In genomic region chr1:157994704-157995540, GRCh38 we compare ENCODE assay signal across 8 cellular contexts. TPM values are rescaled to one million over a fixed set of nuclear protein-coding genes. Genes with fewer than 3 reads are reported as not detected.
A peak's percentile ranks its signal among the peaks of the same experiment; 100 is the strongest.
DNase-seq lines count a peak whose midpoint lies in the region; ATAC-seq and TF ChIP-seq lines count a peak whose summit lies in the region.

No MANE protein-coding gene starts in this region.

- H3K4me1 ChIP-seq in GM23338 (ENCODE audit: insufficient read depth): peaks cover 38% of the 10 kb centered on the region
- H3K4me1 ChIP-seq in skeletal muscle satellite cell (ENCODE audit: control insufficient read depth, insufficient read depth, low read length): peaks cover 34% of the 10 kb centered on the region

- H3K9me3 ChIP-seq in iPS-18c (ENCODE audit: control insufficient read depth, insufficient read depth, low read length): no peaks in the 10 kb centered on the region
- no peaks in the 10 kb centered on the region for H3K9me3 ChIP-seq in skeletal muscle satellite cell (replicated peaks; ENCODE audit: low read length)

- peak overlapping the region; percentile 91 for H3K4me3 Mint-ChIP-seq in GM23338
- peak overlapping the region; percentile 2 for H3K4me3 Mint-ChIP-seq in activated T-helper 17 cell treated with anti-CD3 and anti-CD28 coated beads, Interleukin-2, amount 50 U/mL, for 72 hours

- H3K4me3 ChIP-seq in GM23338 (peak overlapping the region; percentile 94), iPS-18c (ENCODE audit: insufficient read depth, low read depth, low read length) (peak overlapping the region; percentile 82), skeletal muscle satellite cell (ENCODE audit: low read length) (peak overlapping the region; percentile 97)

- H3K79me2 ChIP-seq in GM23338 (replicated peaks; ENCODE audit: insufficient read depth): peaks cover 63% of the 10 kb centered on the region

- TF ChIP-seq CTCF in GM23338 (conservative IDR thresholded peaks at IDR 0.05; ENCODE audit: low read depth in 2 of 2) (no peak), GM20000 (IDR thresholded peaks at IDR 0.05; ENCODE audit: extremely low read depth, missing control alignments) (no peak)

- H3K9me2 ChIP-seq in GM23338 (ENCODE audit: insufficient read depth): no peaks in the 10 kb centered on the region

- peaks cover 8% of the 10 kb centered on the region; the same call in 1 of the 2 replicates for H4K20me1 ChIP-seq in GM23338 (replicated peaks; ENCODE audit: insufficient read depth)

- no peaks in the 10 kb centered on the region for H3K36me3 ChIP-seq in GM23338 (ENCODE audit: insufficient read depth)
- H3K36me3 ChIP-seq in skeletal muscle satellite cell (ENCODE audit: insufficient read depth, low read length): peaks cover 7% of the 10 kb centered on the region

- peak overlapping the region; percentile 93 for H3K4me2 ChIP-seq in GM23338
- peak overlapping the region; percentile 96 for H3K4me2 ChIP-seq in skeletal muscle satellite cell (ENCODE audit: low read length)

- H3K27ac ChIP-seq in GM23338 (ENCODE audit: low read depth): peak overlapping the region; percentile 75; the same call in 1 of the 2 replicates

- H3K36me3 Mint-ChIP-seq in GM23338 (ENCODE audit: low read depth): peaks cover 3% of the 10 kb centered on the region; the same call in 1 of the 3 replicates
- H3K36me3 Mint-ChIP-seq in activated T-helper 17 cell treated with anti-CD3 and anti-CD28 coated beads, Interleukin-2, amount 50 U/mL, for 72 hours (ENCODE audit: low read depth): no peaks in the 10 kb centered on the region

- H3K27me3 Mint-ChIP-seq in GM23338 (ENCODE audit: insufficient read depth, low read depth, poor library complexity): peaks cover 20% of the 10 kb centered on the region
- peaks cover 53% of the 10 kb centered on the region for H3K27me3 Mint-ChIP-seq in activated T-helper 17 cell treated with anti-CD3 and anti-CD28 coated beads, Interleukin-2, amount 50 U/mL, for 72 hours

- no peaks in the 10 kb centered on the region for H3F3A ChIP-seq in GM23338 (replicated peaks; ENCODE audit: low read depth)

- peaks cover 54% of the 10 kb centered on the region for H3K4me1 Mint-ChIP-seq in GM23338
- no peaks in the 10 kb centered on the region for H3K4me1 Mint-ChIP-seq in activated T-helper 17 cell treated with anti-CD3 and anti-CD28 coated beads, Interleukin-2, amount 50 U/mL, for 72 hours

- peak overlapping the region; percentile 89 for H3K9ac ChIP-seq in skeletal muscle satellite cell (ENCODE audit: low read depth, low read length)

- H2AFZ ChIP-seq in GM23338: no peak overlapping the region

- 0 out of 2 replicates have a peak, but pooled peaks cover 5% of the 10 kb centered on the region for H3K27me3 ChIP-seq in GM23338 (ENCODE audit: insufficient read depth)
- peaks cover 1% of the 10 kb centered on the region for H3K27me3 ChIP-seq in skeletal muscle satellite cell (ENCODE audit: control insufficient read depth, insufficient read depth, low read length)

- H3K27ac Mint-ChIP-seq in GM23338: peak overlapping the region; percentile 2; the same call in 1 of the 2 replicates
- H3K27ac Mint-ChIP-seq in activated T-helper 17 cell treated with anti-CD3 and anti-CD28 coated beads, Interleukin-2, amount 50 U/mL, for 72 hours: no peak overlapping the region

- H3K9me3 Mint-ChIP-seq in GM23338: no peaks in the 10 kb centered on the region
- H3K9me3 Mint-ChIP-seq in activated T-helper 17 cell treated with anti-CD3 and anti-CD28 coated beads, Interleukin-2, amount 50 U/mL, for 72 hours: no peaks in the 10 kb centered on the region

- ATAC-seq in GM23338 (no peak), GM21619 (IDR thresholded peaks at IDR 0.05; ENCODE audit: unreplicated experiment) (no peak)
- ATAC-seq in activated T-helper 17 cell treated with anti-CD3 and anti-CD28 coated beads, Interleukin-2, amount 50 U/mL, for 72 hours (replicated peaks): no peak

- DNase-seq in GM23338 (ENCODE audit: low spot score) (no peak), DMS153 (lab: John Stamatoyannopoulos, UW) (no peak), GM20000 (ENCODE audit: low spot score) (no peak)
- no peak for DNase-seq in activated CD4-positive, alpha-beta T cell treated with anti-CD3 and anti-CD28 coated beads for 48 hours

TF ChIP-seq in GM23338, 12 proteins besides CTCF, POLR2A, EP300 and RAD21 (continues in another document):
- no peak for TF ChIP-seq ZNF114 (CRISPR knock-in tag; IDR thresholded peaks at IDR 0.05)
- no peak for TF ChIP-seq ETS1 (IDR thresholded peaks at IDR 0.05)
- TF ChIP-seq ZNF331 (CRISPR knock-in tag; IDR thresholded peaks at IDR 0.05; ENCODE audit: low read depth): no peak
- no peak for TF ChIP-seq JUNB (IDR thresholded peaks at IDR 0.05; ENCODE audit: unreplicated experiment)
- no peak for TF ChIP-seq EZH2phosphoT487 (IDR thresholded peaks at IDR 0.05; ENCODE audit: unreplicated experiment)
- no peak for TF ChIP-seq CREB1 (CRISPR knock-in tag; IDR thresholded peaks at IDR 0.05; ENCODE audit: low read depth)
- no peak for TF ChIP-seq REST (IDR thresholded peaks at IDR 0.05; ENCODE audit: unreplicated experiment)
- TF ChIP-seq POLR2AphosphoS5 (IDR thresholded peaks at IDR 0.05; ENCODE audit: low read depth): no peak
- TF ChIP-seq NANOG (IDR thresholded peaks at IDR 0.05; ENCODE audit: borderline replicate concordance): no peak
- TF ChIP-seq STAT1 (IDR thresholded peaks at IDR 0.05; ENCODE audit: unreplicated experiment): no peak
- TF ChIP-seq EZH2 (IDR thresholded peaks at IDR 0.05; ENCODE audit: low read depth, unreplicated experiment): no peak

RNA-seq across cellular contexts. Expression of gene KIRREL1, which starts 1.5 kb away (rescaled TPM):
- 35.2 and 41.0 TPM in 2 replicates for total RNA-seq in GM23338 (2014; rRNA removed; shearing (Covaris generic))
- polyA plus RNA-seq in GM23338 (2016; fragmentation: Nextera tagmentation; extraction: Ambion mirVana): 5.1 and 5.6 TPM in 2 replicates
- total RNA-seq in activated T-helper 17 cell treated with anti-CD3 and anti-CD28 coated beads, Interleukin-2, amount 50 U/mL, for 72 hours: under 1 TPM in 1 of 2 donors, not detected in 1; 0.08 TPM
- 83.4 and 83.9 TPM in 2 replicates for total RNA-seq in skeletal muscle satellite cell (2012; rRNA removed)

Comparison
In these comparisons a context has a peak if more than half of its experiments do, and no peak if none do; other contexts are left out.
1. RNA of gene KIRREL1, which starts 1.5 kb away (total RNA-seq): 35.2 to 41.0 TPM in GM23338; 0.08 TPM in activated T-helper 17 cell treated with anti-CD3 and anti-CD28 coated beads, Interleukin-2, amount 50 U/mL, for 72 hours; every median in the first group is over 10 times any median in the second.
2. Peak in every context shown above with its lines, with median percentiles within 50 percentile points of each other: H3K4me3 ChIP-seq.